ENCODE assay signal across 9 cellular contexts in the genomic region with DNA sequence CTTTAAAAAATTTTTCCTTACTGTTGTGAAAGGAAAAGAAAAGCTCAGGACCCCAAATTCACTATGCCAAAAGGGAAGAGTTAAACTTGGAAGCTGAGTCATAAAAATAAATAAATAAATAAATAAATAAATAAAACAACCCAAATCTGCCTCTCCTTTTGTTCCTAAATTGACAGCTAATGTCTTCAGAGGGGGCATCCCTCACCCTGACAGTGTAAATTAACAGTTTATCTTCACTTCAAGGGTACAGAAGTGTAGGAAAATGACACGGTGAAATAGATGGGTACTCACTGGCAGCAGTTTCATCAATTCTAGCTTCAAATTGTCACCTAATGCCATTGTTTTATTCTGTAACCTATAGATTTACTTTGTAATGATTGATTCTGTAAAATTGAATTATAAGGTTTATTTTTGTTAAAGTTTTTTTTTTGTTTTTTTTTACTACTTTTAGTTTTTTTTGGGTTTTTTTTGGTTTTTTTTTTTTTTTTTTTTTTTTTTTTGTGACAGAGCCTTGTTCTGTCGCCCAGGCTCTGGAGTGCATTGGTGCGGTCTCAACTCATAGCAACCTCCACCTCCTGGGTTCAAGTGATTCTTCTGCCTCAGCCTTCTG. TPM values are rescaled to one million over a fixed set of nuclear protein-coding genes. Genes with fewer than 3 reads are reported as not detected.
A peak's percentile ranks its signal among the peaks of the same experiment; 100 is the strongest.
DNase-seq lines count a peak whose midpoint lies in the region; ATAC-seq and TF ChIP-seq lines count a peak whose summit lies in the region.
"Had no signal": no experiment of that assay in that cellular context is flagged by ENCODE, and none has a peak within 500 bp of the region (broad histone marks: within the 10 kb centered on the region; RNA-seq: fewer than 3 reads in every experiment).

No MANE protein-coding gene starts in this region.

- H3K9me3 ChIP-seq in BLaER1 (no peaks in the 10 kb centered on the region), HUES48 (ENCODE audit: control insufficient read depth, insufficient read depth, low read length) (no peaks in the 10 kb centered on the region), adrenal gland (replicated peaks in 1 of 3) (no peaks in the 10 kb centered on the region), muscle layer of duodenum (ENCODE audit: control insufficient read depth in 1 of 2, low read length in 2 of 2) (no peaks in the 10 kb centered on the region)

- H3K4me3 ChIP-seq in BLaER1 (no peak overlapping the region), HUES48 (ENCODE audit: low read depth, low read length) (no peak overlapping the region), adrenal gland (peak overlapping the region in 2 of 4 donors; percentile 30 to 51), muscle layer of duodenum (ENCODE audit: low read depth in 1 of 2, low read length in 2 of 2) (peak overlapping the region in 1 of 2 donors; percentile 85)

- 54 to 69% (median 66%) methylated on average over 3 of the region's 3 CpGs for WGBS in adrenal gland, 4 donors

- H3K36me3 ChIP-seq in BLaER1 (no peaks in the 10 kb centered on the region), HUES48 (ENCODE audit: control insufficient read depth, insufficient read depth, low read length) (no peaks in the 10 kb centered on the region), adrenal gland (replicated peaks in 1 of 2) (no peaks in the 10 kb centered on the region), muscle layer of duodenum (ENCODE audit: control insufficient read depth in 1 of 2, insufficient read depth in 2 of 2, low read length in 2 of 2) (peaks cover 0 to 12% of the 10 kb centered on the region in 2 donors)

- H3K27ac ChIP-seq in BLaER1 (no peak overlapping the region), HUES48 (ENCODE audit: low read depth, low read length) (peak overlapping the region; percentile 44), adrenal gland (peak overlapping the region in 3 of 5 donors; percentile 62 to 85 (median 79)), muscle layer of duodenum (ENCODE audit: low read length) (peak overlapping the region; percentile 95)

- H3K9ac ChIP-seq in BLaER1 (no peak overlapping the region), HUES48 (ENCODE audit: low read depth, low read length) (no peak overlapping the region)

- TF ChIP-seq POLR2A in adrenal gland (IDR thresholded peaks at IDR 0.05), result no peak

- H3K4me1 ChIP-seq in BLaER1 (peaks cover 10% of the 10 kb centered on the region; the same call in 1 of the 2 replicates), HUES48 (ENCODE audit: control insufficient read depth, insufficient read depth, low read length) (peaks cover 14% of the 10 kb centered on the region; the same call in 1 of the 2 replicates), adrenal gland (replicated peaks in 1 of 2) (peaks cover 2 to 5% of the 10 kb centered on the region in 2 donors), muscle layer of duodenum (ENCODE audit: control insufficient read depth in 1 of 2, insufficient read depth in 2 of 2, low read length in 2 of 2) (peaks cover 0 to 9% of the 10 kb centered on the region in 2 donors)

- H4K20me1 ChIP-seq in BLaER1, result no peaks in the 10 kb centered on the region

- no peak for TF ChIP-seq CTCF in adrenal gland (IDR thresholded peaks at IDR 0.05)

- H3K27me3 ChIP-seq in BLaER1 (no peaks in the 10 kb centered on the region), HUES48 (ENCODE audit: control insufficient read depth, insufficient read depth, low read length) (no peaks in the 10 kb centered on the region), adrenal gland (no peaks in the 10 kb centered on the region), muscle layer of duodenum (ENCODE audit: low read depth, low read length) (no peaks in the 10 kb centered on the region)

- intact Hi-C loops in adrenal gland (cut with DNase I), result no loop called here

- ATAC-seq in HG02623 (IDR thresholded peaks at IDR 0.05; ENCODE audit: unreplicated experiment), result no peak

- DNase-seq in adrenal gland (no peak), SIG-M5 treated with dmso at 0.1 percent for 504 hours (lab: John Stamatoyannopoulos, UW; ENCODE audit: unreplicated experiment) (no peak), NCI-H1930 (lab: John Stamatoyannopoulos, UW) (no peak), T-helper 9 cell (no peak)
- DNase-seq: activated B cell treated with CpG ODN at 0.5 μM for 24 hours had no signal

- peak overlapping the region; percentile 70 for H3K4me2 ChIP-seq in BLaER1

RNA-seq across cellular contexts. Expression of a gene that starts 18.5 kb away (rescaled TPM):
- total RNA-seq in adrenal gland, result 100 to 1,000 TPM in 1 of 8 donors, 10 to 100 TPM in 7; 30.7 to 103 (median 56.8) TPM
- 100 to 1,000 TPM in 2 of 3 donors, 10 to 100 TPM in 1; 58.9 to 114 (median 113) TPM for polyA plus RNA-seq in adrenal gland
